ENCODE assay signal across 16 cellular contexts in genomic region chr6:112920994-112921393, GRCh38.
DNase-seq lines count a peak whose midpoint lies in the region; ATAC-seq and TF ChIP-seq lines count a peak whose summit lies in the region.
"Had no signal": no experiment of that assay in that cellular context is flagged by ENCODE, and none has a peak within 500 bp of the region (broad histone marks: within the 10 kb centered on the region; RNA-seq: fewer than 3 reads in every experiment).

No MANE protein-coding gene starts in this region.

- H3K4me2 ChIP-seq in trophoblast cell (ENCODE audit: low read length), result no peak overlapping the region
- H3K4me2 ChIP-seq: A549, BLaER1 had no signal

- H3K36me3 Mint-ChIP-seq in endodermal cell (ENCODE audit: low read depth), result peaks cover 16% of the 10 kb centered on the region
- H3K36me3 Mint-ChIP-seq: CD14-positive monocyte; CD4-positive, alpha-beta memory T cell had no signal

- H3K9ac ChIP-seq in endodermal cell (ENCODE audit: extremely low read depth, low read length, poor library complexity, severe bottlenecking) (no peak overlapping the region), trophoblast cell (ENCODE audit: low read length) (no peak overlapping the region)
- H3K9ac ChIP-seq: BLaER1 had no signal

- ATAC-seq in GM18505 (IDR thresholded peaks at IDR 0.05; ENCODE audit: unreplicated experiment) (no peak), GM19467 (IDR thresholded peaks at IDR 0.05; ENCODE audit: unreplicated experiment) (no peak)
- ATAC-seq: A549 had no signal

- no peak overlapping the region for H2BK12ac ChIP-seq in trophoblast cell (ENCODE audit: low read length)

- H3K27me3 ChIP-seq in endodermal cell (ENCODE audit: control insufficient read depth, insufficient read depth, low read length, poor library complexity, severe bottlenecking) (no peaks in the 10 kb centered on the region), trophoblast cell (ENCODE audit: insufficient read depth, low read length) (no peaks in the 10 kb centered on the region)
- H3K27me3 ChIP-seq: BLaER1 had no signal

- H3K9me3 Mint-ChIP-seq in endodermal cell, result peaks cover 21% of the 10 kb centered on the region

- no peak overlapping the region for H4K12ac ChIP-seq in trophoblast cell (ENCODE audit: low read depth, low read length)

- H3K4me3 Mint-ChIP-seq in endodermal cell, result no peak overlapping the region
- H3K4me3 Mint-ChIP-seq: CD14-positive monocyte; CD4-positive, alpha-beta memory T cell had no signal

- TF ChIP-seq CTCF in AG10803 (conservative IDR thresholded peaks at IDR 0.05; ENCODE audit: low read length) (no peak), endodermal cell (conservative IDR thresholded peaks at IDR 0.05) (no peak)

- H3K9me3 ChIP-seq in endodermal cell (ENCODE audit: control insufficient read depth, low read length) (peaks cover 30% of the 10 kb centered on the region), trophoblast cell (ENCODE audit: insufficient read depth, low read depth, low read length) (no peaks in the 10 kb centered on the region)
- H3K9me3 ChIP-seq: A549 had no signal

- no peaks in the 10 kb centered on the region for H3K79me2 ChIP-seq in trophoblast cell (ENCODE audit: control insufficient read depth, insufficient read depth, low read length, poor library complexity)

- TF ChIP-seq POLR2A in GM18505 (IDR thresholded peaks at IDR 0.05; ENCODE audit: borderline replicate concordance, extremely low read depth, insufficient read depth, insufficient read length), result no peak
- TF ChIP-seq POLR2A in erythroblast (IDR thresholded peaks at IDR 0.05; ENCODE audit: low read length), result no peak

- no peak overlapping the region for H4K91ac ChIP-seq in trophoblast cell (ENCODE audit: low read depth, low read length)

- H3K18ac ChIP-seq in trophoblast cell (ENCODE audit: low read length), result no peak overlapping the region

- H3K79me1 ChIP-seq in trophoblast cell (ENCODE audit: low read length), result no peaks in the 10 kb centered on the region

- peaks cover 4% of the 10 kb centered on the region for H3K4me1 Mint-ChIP-seq in endodermal cell
- H3K4me1 Mint-ChIP-seq: CD14-positive monocyte; CD4-positive, alpha-beta memory T cell had no signal

- H3K4ac ChIP-seq in trophoblast cell (ENCODE audit: low read depth, low read length), result no peak overlapping the region

- no peak overlapping the region for H3K23ac ChIP-seq in trophoblast cell (ENCODE audit: low read length)

- H4K8ac ChIP-seq in trophoblast cell (ENCODE audit: low read depth, low read length), result no peak overlapping the region

- no peak overlapping the region for H3K4me3 ChIP-seq in AG10803 (ENCODE audit: low read length)
- H3K4me3 ChIP-seq in endodermal cell (ENCODE audit: low read length), result peak overlapping the region; percentile 47
- no peak overlapping the region for H3K4me3 ChIP-seq in trophoblast cell (ENCODE audit: low read depth, low read length)
- H3K4me3 ChIP-seq: A549, BLaER1, HAP-1 had no signal

- H3K14ac ChIP-seq in trophoblast cell (ENCODE audit: low read length), result no peak overlapping the region

- H3K27ac ChIP-seq in endodermal cell (ENCODE audit: low read depth, low read length) (no peak overlapping the region), trophoblast cell (ENCODE audit: low read depth, low read length) (no peak overlapping the region)
- H3K27ac ChIP-seq: 22Rv1, A549, BLaER1 had no signal

- H3K36me3 ChIP-seq in endodermal cell (ENCODE audit: control insufficient read depth, insufficient read depth, low read length) (no peaks in the 10 kb centered on the region), trophoblast cell (ENCODE audit: control insufficient read depth in 1 of 2, insufficient read depth in 2 of 2, low read length in 2 of 2) (peaks cover 0 to 2% of the 10 kb centered on the region in 2 experiments)
- H3K36me3 ChIP-seq: BLaER1, HAP-1 had no signal

- DNase-seq in AG10803 (ENCODE audit: low read depth) (peak; percentile 39), endodermal cell (no peak), kidney glomerular epithelial cell (lab: John Stamatoyannopoulos, UW) (peak; percentile 23), trophoblast cell (peak; percentile 8 to 68), NCI-H345 (lab: John Stamatoyannopoulos, UW) (no peak), erythroblast (lab: John Stamatoyannopoulos, UW) (no peak)
- DNase-seq: CD4-positive, alpha-beta memory T cell; DMS79 treated with DMSO at 0.1 percent for 48 hours; GF-D8 had no signal

- H2BK5ac ChIP-seq in trophoblast cell (ENCODE audit: low read depth, low read length, poor library complexity), result no peak overlapping the region

- no peak overlapping the region for H2AFZ ChIP-seq in trophoblast cell (ENCODE audit: insufficient read depth, low read length, poor library complexity)

- no peak overlapping the region for H3K27ac Mint-ChIP-seq in endodermal cell
- H3K27ac Mint-ChIP-seq: CD14-positive monocyte; CD4-positive, alpha-beta memory T cell had no signal

- H2BK120ac ChIP-seq in trophoblast cell (ENCODE audit: insufficient read depth, low read length, poor library complexity), result no peak overlapping the region

- 98 to 100% methylated on average over 1 to 3 of the region's 3 CpGs for WGBS in endodermal cell (ENCODE audit: insufficient coverage in 1 of 2, insufficient read length in 1 of 2), 2 experiments
- no CpG with 5 or more reads among the region's 3 CpGs for WGBS in trophoblast cell (ENCODE audit: extremely low coverage, insufficient coverage, insufficient read length)

- H2AK5ac ChIP-seq in trophoblast cell (ENCODE audit: low read length), result no peak overlapping the region

- H3K27me3 Mint-ChIP-seq in endodermal cell (ENCODE audit: insufficient read depth), result no peaks in the 10 kb centered on the region
- H3K27me3 Mint-ChIP-seq: CD4-positive, alpha-beta memory T cell had no signal

- H3K4me1 ChIP-seq in endodermal cell (ENCODE audit: control insufficient read depth, insufficient read depth, low read length) (no peaks in the 10 kb centered on the region), trophoblast cell (ENCODE audit: control insufficient read depth in 1 of 2, insufficient read depth in 2 of 2, low read length in 2 of 2) (no peaks in the 10 kb centered on the region)
- H3K4me1 ChIP-seq: A549, BLaER1, HAP-1 had no signal

Comparison
In these comparisons a context has a peak if more than half of its experiments do, and no peak if none do; other contexts are left out.
1. DNase-seq: peak in AG10803 (single experiment), kidney glomerular epithelial cell (single experiment) and trophoblast cell (2 of 2); none in endodermal cell (single experiment), NCI-H345 (single experiment) and erythroblast (0 of 2).